Comparison of ENCODE assay signal across 16 cellular contexts in genomic region chr7:72492446-72492845, GRCh38.
"Had no signal": no experiment of that assay in that cellular context is flagged by ENCODE, and none has a peak within 500 bp of the region (broad histone marks: within the 10 kb centered on the region; RNA-seq: fewer than 3 reads in every experiment).

No MANE protein-coding gene starts in this region.

- H3K27ac Mint-ChIP-seq: activated CD8-positive, alpha-beta T cell treated with anti-CD3 and anti-CD28 coated beads, Interleukin-2, amount 10 ng/mL, durations not matched to agents 7 days and 5 days; activated naive CD8-positive, alpha-beta T cell treated with anti-CD3 and anti-CD28 coated beads, Interleukin-2, amount 50 U/mL, for 24 hours; activated T-helper 1 cell treated with anti-CD3 and anti-CD28 coated beads, Interleukin-12 subunit alpha, Interleukin-12 subunit beta, Interleukin-2, Interleukin-4 antibody, amounts not matched to agents 30 ng/mL and 10 ng/mL and 1 ng/mL, durations not matched to agents 14 hours and 24 hours and 36 hours; naive thymus-derived CD8-positive, alpha-beta T cell; progenitor cell of endocrine pancreas; stimulated activated naive B cell treated with anti-CD40 and anti-IgM and Interleukin-4, amounts not matched to agents 10 μg/mL and 1 μg/mL and 100 μg/mL, for 72 hours had no signal

- H3K4me1 ChIP-seq: right lobe of liver, tibial nerve had no signal

- H3K4me1 Mint-ChIP-seq: activated naive CD8-positive, alpha-beta T cell treated with anti-CD3 and anti-CD28 coated beads, Interleukin-2, amount 50 U/mL, for 24 hours; naive thymus-derived CD8-positive, alpha-beta T cell; stimulated activated naive B cell treated with anti-CD40 and anti-IgM and Interleukin-4, amounts not matched to agents 10 μg/mL and 1 μg/mL and 100 μg/mL, for 72 hours had no signal

- H3K4me3 ChIP-seq: cardiac muscle cell, coronary artery, right lobe of liver, tibial nerve had no signal

- H3K27me3 ChIP-seq: cardiac muscle cell, right lobe of liver, tibial nerve had no signal

- H3K36me3 ChIP-seq: cardiac muscle cell, right lobe of liver, tibial nerve had no signal

- H3K4me3 Mint-ChIP-seq: activated CD8-positive, alpha-beta T cell treated with anti-CD3 and anti-CD28 coated beads, Interleukin-2, amount 10 ng/mL, durations not matched to agents 7 days and 5 days; activated naive CD8-positive, alpha-beta T cell treated with anti-CD3 and anti-CD28 coated beads, Interleukin-2, amount 50 U/mL, for 24 hours; activated T-helper 1 cell treated with anti-CD3 and anti-CD28 coated beads, Interleukin-12 subunit alpha, Interleukin-12 subunit beta, Interleukin-2, Interleukin-4 antibody, amounts not matched to agents 30 ng/mL and 10 ng/mL and 1 ng/mL, durations not matched to agents 14 hours and 24 hours and 36 hours; naive thymus-derived CD8-positive, alpha-beta T cell; stimulated activated naive B cell treated with anti-CD40 and anti-IgM and Interleukin-4, amounts not matched to agents 10 μg/mL and 1 μg/mL and 100 μg/mL, for 72 hours had no signal

- H3K27ac ChIP-seq: cardiac muscle cell, coronary artery, right lobe of liver, tibial nerve had no signal

- H3K9me3 ChIP-seq: right lobe of liver had no signal

- ATAC-seq: activated CD8-positive, alpha-beta T cell treated with anti-CD3 and anti-CD28 coated beads, Interleukin-2, amount 10 ng/mL, durations not matched to agents 7 days and 5 days; activated naive CD8-positive, alpha-beta T cell treated with anti-CD3 and anti-CD28 coated beads, Interleukin-2, amount 50 U/mL, for 24 hours; naive thymus-derived CD8-positive, alpha-beta T cell; right lobe of liver; stimulated activated naive B cell treated with anti-CD40 and anti-IgM and Interleukin-4, amounts not matched to agents 10 μg/mL and 1 μg/mL and 100 μg/mL, for 72 hours had no signal

- DNase-seq: activated CD4-positive, alpha-beta T cell treated with anti-CD3 and anti-CD28 coated beads for 48 hours; activated CD8-positive, alpha-beta memory T cell treated with anti-CD3 and anti-CD28 coated beads, Interleukin-2, amount 50 U/mL, for 48 hours; activated CD8-positive, alpha-beta T cell treated with anti-CD3 and anti-CD28 coated beads, Interleukin-2, amount 10 ng/mL, durations not matched to agents 7 days and 5 days; activated naive CD4-positive, alpha-beta T cell; activated naive CD8-positive, alpha-beta T cell treated with anti-CD3 and anti-CD28 coated beads, Interleukin-2, amount 50 U/mL, for 24 hours; effector CD8-positive, alpha-beta T cell; hippocampal formation; naive thymus-derived CD8-positive, alpha-beta T cell; right lobe of liver; stimulated activated CD4-positive, alpha-beta T cell treated with anti-CD3 and anti-CD28 coated beads, Interleukin-2, amount 100 ng/mL, for 24 hours; stimulated activated naive B cell treated with anti-CD40 and anti-IgM and Interleukin-4, amounts not matched to agents 10 μg/mL and 1 μg/mL and 100 μg/mL, for 72 hours had no signal

- H3K27me3 Mint-ChIP-seq: activated naive CD8-positive, alpha-beta T cell treated with anti-CD3 and anti-CD28 coated beads, Interleukin-2, amount 50 U/mL, for 24 hours had no signal
